Comparison of ENCODE assay signal across 16 cellular contexts in the genomic region with DNA sequence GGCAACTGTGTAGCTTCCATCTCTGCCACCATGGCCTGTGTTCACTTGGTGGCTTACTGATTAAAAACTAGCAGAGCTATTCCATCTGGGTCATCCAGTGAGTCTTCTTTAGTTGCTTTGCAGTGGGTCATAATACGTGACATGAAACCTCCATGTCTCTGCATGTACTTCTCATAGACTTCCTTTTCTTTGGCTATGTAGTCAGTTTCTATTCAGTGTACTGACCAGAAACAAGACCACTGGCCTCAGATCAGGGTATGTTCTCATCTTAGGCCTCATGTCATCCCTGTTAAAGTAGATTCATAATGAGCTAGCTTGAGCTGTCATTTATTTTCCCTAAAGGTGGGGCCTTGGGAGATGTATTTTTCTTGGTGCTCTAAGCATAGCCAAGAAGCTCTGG.
DNase-seq lines count a peak whose midpoint lies in the region; ATAC-seq lines count a peak whose summit lies in the region.
"Had no signal": no experiment of that assay in that cellular context is flagged by ENCODE, and none has a peak within 500 bp of the region (broad histone marks: within the 10 kb centered on the region; RNA-seq: fewer than 3 reads in every experiment).

No MANE protein-coding gene starts in this region.

- DNase-seq in MV-4-11 (lab: John Stamatoyannopoulos, UW) = peak; percentile 47
- no peak for DNase-seq in NCI-H2029 (lab: John Stamatoyannopoulos, UW)
- no peak for DNase-seq in activated CD8-positive, alpha-beta memory T cell treated with anti-CD3 and anti-CD28 coated beads, Interleukin-2, amount 50 U/mL, for 4 hours
- no peak for DNase-seq in RPMI8226
- DNase-seq: C1 segment of cervical spinal cord; Calu3; CD4-positive, alpha-beta memory T cell; COR-L47; DMS53; DMS79 treated with DMSO at 0.1 percent for 48 hours; GF-D8; GOT3; HFFc6 had no signal

- ATAC-seq in GM18870 (IDR thresholded peaks at IDR 0.05; ENCODE audit: unreplicated experiment) (peak; percentile 30), HG02852 (IDR thresholded peaks at IDR 0.05; ENCODE audit: unreplicated experiment) (peak; percentile 41), HG02884 (IDR thresholded peaks at IDR 0.05; ENCODE audit: unreplicated experiment) (no peak)
